22 cellular contexts compared by ENCODE assay signal in genomic region chr18:70292628-70293027, GRCh38. TPM values are rescaled to one million over a fixed set of nuclear protein-coding genes. Genes with fewer than 3 reads are reported as not detected.
DNase-seq lines count a peak whose midpoint lies in the region; ATAC-seq, FAIRE-seq and TF ChIP-seq lines count a peak whose summit lies in the region.
"Had no signal": no experiment of that assay in that cellular context is flagged by ENCODE, and none has a peak within 500 bp of the region (broad histone marks: within the 10 kb centered on the region; RNA-seq: fewer than 3 reads in every experiment).

No MANE protein-coding gene starts in this region.

- TF ChIP-seq CTCF in CD14-positive monocyte (IDR thresholded peaks at IDR 0.05): no peak
- TF ChIP-seq CTCF in HFFc6 (IDR thresholded peaks at IDR 0.05): no peak
- no peak for TF ChIP-seq CTCF in GM12878 (IDR thresholded peaks at IDR 0.05 in 2 of 3, conservative IDR thresholded peaks at IDR 0.05 in 1 of 3; ENCODE audit: control insufficient read depth in 2 of 3, extremely low read depth in 1 of 3, insufficient read depth in 1 of 3, low read depth in 3 of 3, low read length in 3 of 3)

- no peaks in the 10 kb centered on the region for H3K9me3 ChIP-seq in GM12878 (replicated peaks; ENCODE audit: control insufficient read depth, insufficient read depth, low read length)
- no peaks in the 10 kb centered on the region for H3K9me3 ChIP-seq in mucosa of rectum (ENCODE audit: control insufficient read depth in 2 of 2, low read length in 2 of 2)
- H3K9me3 ChIP-seq: ovary had no signal

- ATAC-seq in GM12878 (no peak), GM18861 (IDR thresholded peaks at IDR 0.05; ENCODE audit: unreplicated experiment) (no peak)

- H3K79me2 ChIP-seq in GM12878 (ENCODE audit: control insufficient read depth, insufficient read depth, low read length): peaks cover 40% of the 10 kb centered on the region

- peaks cover 0 to 6% (median 2%) of the 10 kb centered on the region in 3 donors for H3K27me3 Mint-ChIP-seq in CD14-positive monocyte (ENCODE audit: low read depth in 3 of 3)
- H3K27me3 Mint-ChIP-seq in HFFc6 (ENCODE audit: insufficient read depth): no peaks in the 10 kb centered on the region

- H3K27me3 ChIP-seq in GM12878 (replicated peaks in 1 of 2; ENCODE audit: control insufficient read depth in 2 of 2, insufficient read depth in 2 of 2, low read length in 1 of 2) (no peaks in the 10 kb centered on the region), mucosa of rectum (ENCODE audit: control insufficient read depth in 2 of 2, insufficient read depth in 2 of 2, low read length in 2 of 2) (no peaks in the 10 kb centered on the region), H7 (ENCODE audit: control insufficient read depth, insufficient read depth, low read length) (no peaks in the 10 kb centered on the region)
- H3K27me3 ChIP-seq: ovary had no signal

- TF ChIP-seq RAD21 in GM12878 (IDR thresholded peaks at IDR 0.05; ENCODE audit: insufficient read depth, low read depth, low read length): no peak

- H3K4me3 ChIP-seq in GM12878 (no peak overlapping the region), mucosa of rectum (ENCODE audit: low read length in 2 of 2) (peak overlapping the region in 1 of 2 donors; percentile 50), H7 (ENCODE audit: insufficient read depth, low read depth, low read length) (no peak overlapping the region)
- H3K4me3 ChIP-seq: ovary, skin epidermis had no signal

- H3K4me3 Mint-ChIP-seq in CD14-positive monocyte (peak overlapping the region; percentile 54 to 70), HFFc6 (peak overlapping the region; percentile 99)
- H3K4me3 Mint-ChIP-seq: activated naive CD8-positive, alpha-beta T cell treated with anti-CD3 and anti-CD28 coated beads, Interleukin-2, amount 10 ng/mL, durations not matched to agents 7 days and 5 days; activated T-helper 1 cell treated with anti-CD3 and anti-CD28 coated beads, Interleukin-12 subunit alpha, Interleukin-12 subunit beta, Interleukin-2, Interleukin-4 antibody, amounts not matched to agents 30 ng/mL and 10 ng/mL and 1 ng/mL, durations not matched to agents 14 hours and 24 hours and 36 hours; B cell had no signal

- no peak for TF ChIP-seq POLR2A in GM12878 (IDR thresholded peaks at IDR 0.05; ENCODE audit: low read depth, low read length)

- in situ Hi-C loops in GM12878 (cut with MboI): no loop called here

- SMC1A ChIA-PET in GM12878 (lab: Charles Lee; ENCODE audit: uncharacterized antibody, unreplicated experiment): no interaction called here

- H3K4me1 Mint-ChIP-seq in CD14-positive monocyte (peaks cover 59% of the 10 kb centered on the region), HFFc6 (ENCODE audit: low read depth) (peaks cover 76% of the 10 kb centered on the region)

- H3K36me3 Mint-ChIP-seq in CD14-positive monocyte (peaks cover 0 to 14% of the 10 kb centered on the region in 2 donors), HFFc6 (ENCODE audit: low read depth) (peaks cover 33% of the 10 kb centered on the region)
- H3K36me3 Mint-ChIP-seq: activated naive CD8-positive, alpha-beta T cell treated with anti-CD3 and anti-CD28 coated beads, Interleukin-2, amount 10 ng/mL, durations not matched to agents 7 days and 5 days had no signal

- H3K4me1 ChIP-seq in GM12878 (ENCODE audit: control insufficient read depth, insufficient read depth, low read length) (peaks cover 5% of the 10 kb centered on the region), mucosa of rectum (ENCODE audit: control insufficient read depth in 2 of 2, insufficient read depth in 2 of 2, low read length in 2 of 2) (peaks cover 24 to 33% of the 10 kb centered on the region in 2 donors)

- CTCF ChIA-PET in GM12878 (lab: Yijun Ruan, JAX): interaction anchor here (0.7 to 1.0 kb wide), 2 partner anchors 97 to 162 kb away, joined by 3 read pairs; no protein-coding TSS in a partner anchor

- FAIRE-seq in GM12878 (lab: Jason Lieb, UNC): no peak
- FAIRE-seq: bronchial epithelial cell had no signal

- H3K36me3 ChIP-seq in GM12878 (ENCODE audit: control insufficient read depth in 2 of 2, insufficient read depth in 2 of 2, low read length in 1 of 2) (no peaks in the 10 kb centered on the region), mucosa of rectum (ENCODE audit: control insufficient read depth in 2 of 2, insufficient read depth in 2 of 2, low read length in 2 of 2) (no peaks in the 10 kb centered on the region), H7 (replicated peaks; ENCODE audit: control insufficient read depth, insufficient read depth, low read length) (no peaks in the 10 kb centered on the region)
- H3K36me3 ChIP-seq: ovary had no signal

- H3K9ac ChIP-seq in GM12878 (ENCODE audit: control insufficient read depth, insufficient read depth, low read length) (no peak overlapping the region), mucosa of rectum (ENCODE audit: low read depth in 1 of 2, low read length in 2 of 2) (peak overlapping the region; percentile 9 to 17)

- intact Hi-C loops in CD14-positive monocyte (cut with micrococcal nuclease): no loop called here
- intact Hi-C loops in GM12878 (cut with micrococcal nuclease; ENCODE audit: unreplicated experiment): loop anchor here (5.0 kb wide), 1 partner anchor 330 kb away; no protein-coding TSS in a partner anchor

- H3K4me2 ChIP-seq in GM12878 (ENCODE audit: control insufficient read depth, insufficient read depth): peak overlapping the region; percentile 7

- H3K9me3 Mint-ChIP-seq in CD14-positive monocyte: no peaks in the 10 kb centered on the region
- no peaks in the 10 kb centered on the region for H3K9me3 Mint-ChIP-seq in HFFc6
- H3K9me3 Mint-ChIP-seq: activated naive CD8-positive, alpha-beta T cell treated with anti-CD3 and anti-CD28 coated beads, Interleukin-2, amount 10 ng/mL, durations not matched to agents 7 days and 5 days; activated T-helper 1 cell treated with anti-CD3 and anti-CD28 coated beads, Interleukin-12 subunit alpha, Interleukin-12 subunit beta, Interleukin-2, Interleukin-4 antibody, amounts not matched to agents 30 ng/mL and 10 ng/mL and 1 ng/mL, durations not matched to agents 14 hours and 24 hours and 36 hours had no signal

- H2AFZ ChIP-seq in GM12878 (ENCODE audit: control insufficient read depth, low read depth, low read length): no peak overlapping the region

- POLR2A ChIA-PET in GM12878 (lab: Charles Lee): interaction anchor here (0.6 kb wide), 1 partner anchor 118 kb away, joined by 5 read pairs; no protein-coding TSS in a partner anchor

- H4K20me1 ChIP-seq in GM12878 (ENCODE audit: control insufficient read depth, insufficient read depth): peaks cover 4% of the 10 kb centered on the region; the same call in 1 of the 2 replicates

- DNase-seq in CD14-positive monocyte (ENCODE audit: low spot score) (no peak), HFFc6 (no peak), GM12878 (ENCODE audit: low read depth, low spot score) (no peak), H7 (no peak), 8988T (no peak), H4 (ENCODE audit: low spot score) (no peak)
- DNase-seq: activated CD4-positive, CD25-positive, alpha-beta regulatory T cell; activated naive CD8-positive, alpha-beta T cell treated with anti-CD3 and anti-CD28 coated beads, Interleukin-2, amount 10 ng/mL, durations not matched to agents 7 days and 5 days; DMS153; effector CD8-positive, alpha-beta T cell; hippocampal formation; Karpas-422; NCI-H1417 treated with DMSO at 0.1 percent for 48 hours; NCI-H2171; NCI-H748 treated with DMSO at 0.1 percent for 48 hours; ovary had no signal

- TF ChIP-seq EP300 in GM12878 (IDR thresholded peaks at IDR 0.05; ENCODE audit: borderline replicate concordance in 1 of 2, control insufficient read depth in 1 of 2, low read depth in 2 of 2, low read length in 2 of 2): no peak

- H3K27ac Mint-ChIP-seq in CD14-positive monocyte: peak overlapping the region; percentile 5 to 88 (median 53)
- peak overlapping the region; percentile 59 for H3K27ac Mint-ChIP-seq in HFFc6
- H3K27ac Mint-ChIP-seq: activated naive CD8-positive, alpha-beta T cell treated with anti-CD3 and anti-CD28 coated beads, Interleukin-2, amount 10 ng/mL, durations not matched to agents 7 days and 5 days; activated T-helper 1 cell treated with anti-CD3 and anti-CD28 coated beads, Interleukin-12 subunit alpha, Interleukin-12 subunit beta, Interleukin-2, Interleukin-4 antibody, amounts not matched to agents 30 ng/mL and 10 ng/mL and 1 ng/mL, durations not matched to agents 14 hours and 24 hours and 36 hours; B cell had no signal

- no peak overlapping the region for H3K27ac ChIP-seq in GM12878 (ENCODE audit: control insufficient read depth, insufficient read depth)
- peak overlapping the region; percentile 65 to 77 for H3K27ac ChIP-seq in mucosa of rectum (ENCODE audit: low read depth in 2 of 2, low read length in 2 of 2)
- H3K27ac ChIP-seq: ovary had no signal

- WGBS in GM12878 (ENCODE audit: insufficient coverage, insufficient replicate concordance, low lambda C conversion rate, missing lambda C conversion rate): 94% methylated on average over 5 of the region's 5 CpGs

- no TSS peak for BruUV-seq in GM12878 (replicated peaks; lab: Mats Ljungman, UMichigan)

- RAD21 ChIA-PET in GM12878 (lab: Charles Lee; ENCODE audit: unreplicated experiment): no interaction called here

TF ChIP-seq in GM12878, 131 proteins besides CTCF, POLR2A, EP300 and RAD21 (continues in another document):
- TF ChIP-seq IKZF1 (conservative IDR thresholded peaks at IDR 0.05) (no peak), KDM1A (IDR thresholded peaks at IDR 0.05; ENCODE audit: borderline replicate concordance) (no peak), IRF4 (IDR thresholded peaks at IDR 0.05; ENCODE audit: low read depth, low read length) (no peak)

RNA-seq across cellular contexts. Expression of gene SOCS6, which starts 3.8 kb away (rescaled TPM):
- polyA plus RNA-seq in CD14-positive monocyte: 1 to 10 TPM; 4.8 TPM
- total RNA-seq in HFFc6 (2021; fragmentation: NEBNext Ultra II Directional; extraction: Animal tissue kit (Norgen Biotek cat#: 25700)): 10 to 100 TPM; 26.4 to 35.3 (median 30.7) TPM
- total RNA-seq in GM12878 (2013; cell fraction: nucleolus; rRNA removed): 5.6 and 7.5 TPM in 2 replicates
- 3.8 and 5.0 TPM in 2 replicates for total RNA-seq in GM12878 (2014; rRNA removed)
- 5.7 TPM in 2 replicates for total RNA-seq in GM12878 (2014; rRNA removed; fragmentation: Illumina TruSeq; extraction: Trizol)
- total RNA-seq in GM12878 (2021): 6.1 and 6.5 TPM in 2 replicates
- polyA plus RNA-seq in GM12878 (2011; ENCODE audit: low read depth): 2.4 TPM
- 2.4 and 2.5 TPM in 2 replicates for polyA plus RNA-seq in GM12878 (2011; rRNA removed)
- polyA plus RNA-seq in GM12878 (2011; cell fraction: cytosol; rRNA removed): 1.6 and 1.8 TPM in 2 replicates
- polyA plus RNA-seq in GM12878 (2011; cell fraction: nucleus; rRNA removed): 2.3 and 2.8 TPM in 2 replicates
- 2.5 and 2.9 TPM in 2 replicates for polyA plus RNA-seq in GM12878 (2012)
- polyA plus RNA-seq in GM12878 (2014; fragmentation: Illumina TruSeq; extraction: Trizol): 4.3 and 5.3 TPM in 2 replicates
- 1 to 10 TPM; 1.6 to 1.8 TPM for polyA plus RNA-seq in GM12878 (2014; fragmentation: Nextera tagmentation; extraction: Ambion mirVana)
- polyA plus RNA-seq in GM12878 (2014; rRNA removed): 3.2 and 3.5 TPM in 2 replicates
- 1 to 10 TPM; 4.4 to 5.3 TPM for polyA plus RNA-seq in GM12878 (2016; fragmentation: Nextera tagmentation; extraction: Ambion mirVana)
- polyA minus RNA-seq in GM12878 (2011; rRNA and poly(A)+ RNA removed): 5.6 and 6.3 TPM in 2 replicates
- 0.80 and 2.2 TPM in 2 replicates for polyA minus RNA-seq in GM12878 (2011; cell fraction: cytosol; rRNA and poly(A)+ RNA removed)
- 2.2 and 3.3 TPM in 2 replicates for polyA minus RNA-seq in GM12878 (2011; cell fraction: nucleus; rRNA and poly(A)+ RNA removed)
- total RNA-seq in H7 (2014; rRNA removed; shearing (Covaris generic)): 19.3 and 22.1 TPM in 2 replicates
- total RNA-seq in H4 (2014; rRNA removed; shearing (Covaris generic)): 10.9 and 17.6 TPM in 2 replicates
